ENCODE assay signal across 35 cellular contexts in genomic region chr3:71593106-71593505, GRCh38.
"Had no signal": no experiment of that assay in that cellular context is flagged by ENCODE, and none has a peak within 500 bp of the region (broad histone marks: within the 10 kb centered on the region; RNA-seq: fewer than 3 reads in every experiment).

No MANE protein-coding gene starts in this region.

- H3K36me3 ChIP-seq: MG63 had no signal

- H3K27ac ChIP-seq: KMS-11 had no signal

- H3K27me3 ChIP-seq: MG63 had no signal

- H3K4me3 ChIP-seq: MG63 had no signal

- H3K4me2 ChIP-seq: KMS-11 had no signal

- DNase-seq: Karpas-422, Kasumi-1, KG1, MG63, MM.1S, MV-4-11, NCI-H1048, NCI-H1092, NCI-H1092 treated with DMSO at 0.1 percent for 48 hours, NCI-H1105, NCI-H1105 treated with DMSO at 0.1 percent for 48 hours, NCI-H1417, NCI-H1417 treated with DMSO at 0.1 percent for 48 hours, NCI-H1436, NCI-H1436 treated with DMSO at 0.1 percent for 48 hours, NCI-H146, NCI-H1694, NCI-H1694 treated with DMSO at 0.1 percent for 48 hours, NCI-H187, NCI-H187 treated with DMSO at 0.1 percent for 48 hours, NCI-H1930, NCI-H2029, NCI-H2029 treated with DMSO at 0.1 percent for 48 hours, NCI-H2081, NCI-H2081 treated with DMSO at 0.1 percent for 48 hours, NCI-H2107, NCI-H2171, NCI-H2171 treated with DMSO at 0.1 percent for 48 hours, NCI-H2227 treated with DMSO at 0.1 percent for 48 hours, NCI-H226, NCI-H345, NCI-H446, NCI-H446 treated with DMSO at 0.1 percent for 48 hours, NCI-H510A had no signal

- H3K9me3 ChIP-seq: MG63 had no signal

- H3K9ac ChIP-seq: KMS-11 had no signal
